ENCODE assay signal across 2 cellular contexts in genomic region chr9:38052147-38052546, GRCh38.
TF ChIP-seq lines count a peak whose summit lies in the region.

No MANE protein-coding gene starts in this region.

TF ChIP-seq in HepG2, 621 proteins besides CTCF, POLR2A, EP300 and RAD21:
- no peak for TF ChIP-seq BCL6 (CRISPR knock-in tag; IDR thresholded peaks at IDR 0.05)
- TF ChIP-seq ZFP36 (IDR thresholded peaks at IDR 0.05; ENCODE audit: borderline replicate concordance, low read depth, low read length, partially characterized antibody), result no peak
- peak; percentile 33 for TF ChIP-seq ZNF687 (CRISPR knock-in tag; IDR thresholded peaks at IDR 0.05)
- no peak for TF ChIP-seq TGIF2 (CRISPR knock-in tag; IDR thresholded peaks at IDR 0.05)
- TF ChIP-seq ZBTB38 (CRISPR knock-in tag; IDR thresholded peaks at IDR 0.05), result peak; percentile 79
- no peak for TF ChIP-seq SNAPC2 (CRISPR knock-in tag; IDR thresholded peaks at IDR 0.05)

TF ChIP-seq in H1, 55 proteins besides CTCF, POLR2A, EP300 and RAD21:
- TF ChIP-seq CBX8 (IDR thresholded peaks at IDR 0.05; ENCODE audit: borderline replicate concordance, low read depth, low read length) (no peak), CHD1 (IDR thresholded peaks at IDR 0.05; ENCODE audit: low read depth, low read length) (no peak), JUN (IDR thresholded peaks at IDR 0.05; ENCODE audit: low read depth, low read length) (no peak), TBP (IDR thresholded peaks at IDR 0.05; ENCODE audit: low read depth, low read length) (no peak), POU5F1 (IDR thresholded peaks at IDR 0.05; ENCODE audit: low read depth, low read length) (no peak), GTF2F1 (IDR thresholded peaks at IDR 0.05; ENCODE audit: borderline replicate concordance, low read depth, low read length) (no peak), PHF8 (conservative IDR thresholded peaks at IDR 0.05; ENCODE audit: low read depth, low read length) (no peak), BRCA1 (IDR thresholded peaks at IDR 0.05; ENCODE audit: low read depth, low read length) (no peak), ATF3 (IDR thresholded peaks at IDR 0.05; ENCODE audit: insufficient read depth, low read depth, low read length) (no peak), MAFK (IDR thresholded peaks at IDR 0.05; ENCODE audit: low read depth, low read length) (no peak), NRF1 (IDR thresholded peaks at IDR 0.05; ENCODE audit: low read depth, low read length) (no peak), TAF1 (IDR thresholded peaks at IDR 0.05; ENCODE audit: low read depth, low read length) (no peak), CEBPB (IDR thresholded peaks at IDR 0.05; ENCODE audit: low read depth, low read length) (no peak), KDM1A (IDR thresholded peaks at IDR 0.05; ENCODE audit: borderline replicate concordance, low read length) (no peak), RNF2 (IDR thresholded peaks at IDR 0.05; ENCODE audit: borderline replicate concordance, low read depth, low read length, missing control alignments, poor library complexity, severe bottlenecking) (no peak)
